In genomic region chr2:241636983-241637232, GRCh38 we compare ENCODE assay signal across 8 cellular contexts. TPM values are rescaled to one million over a fixed set of nuclear protein-coding genes. Genes with fewer than 3 reads are reported as not detected.
A peak's percentile ranks its signal among the peaks of the same experiment; 100 is the strongest.
DNase-seq lines count a peak whose midpoint lies in the region; ATAC-seq, FAIRE-seq and TF ChIP-seq lines count a peak whose summit lies in the region.

Gene THAP4, minus strand, starts transcription at chr2:241637158. Its CDS starts 141 bp downstream, at chr2:241637017.

- H3K27ac ChIP-seq in OCI-LY7 (ENCODE audit: low read depth, low read length, poor library complexity, severe bottlenecking), result peak within 1 kb of the TSS; percentile 75

- TF ChIP-seq CTCF in OCI-LY7 (conservative IDR thresholded peaks at IDR 0.05; ENCODE audit: low read length), result no peak
- no peak for TF ChIP-seq CTCF in astrocyte of the spinal cord (IDR thresholded peaks at IDR 0.05; ENCODE audit: low read depth, low read length)

- BruUV-seq in OCI-LY7 (replicated peaks; lab: Mats Ljungman, UMichigan), result no TSS peak

- H4K20me1 ChIP-seq in OCI-LY7 (ENCODE audit: insufficient read depth, low read length), result 0 out of 2 replicates have a peak, but pooled peaks cover 4% of the 10 kb centered on the region

- in situ Hi-C loops in astrocyte of the spinal cord (cut with HindIII; ENCODE audit: low sequenced_read_pairs), result no loop called here

- H3K9me3 Mint-ChIP-seq in activated T-cell treated with anti-CD3 and anti-CD28 coated beads, Interleukin-2, amount 50 U/mL, for 4 hours, result no peaks in the 10 kb centered on the region

- H3K4me3 Mint-ChIP-seq in activated T-cell treated with anti-CD3 and anti-CD28 coated beads, Interleukin-2, amount 50 U/mL, for 4 hours, result peak within 1 kb of the TSS; percentile 94

- peaks cover 24% of the 10 kb centered on the region for H3K36me3 Mint-ChIP-seq in activated T-cell treated with anti-CD3 and anti-CD28 coated beads, Interleukin-2, amount 50 U/mL, for 4 hours (ENCODE audit: insufficient read depth)

- peak within 1 kb of the TSS; percentile 77 for H2AFZ ChIP-seq in OCI-LY7 (ENCODE audit: low read length)

- DNase-seq in activated T-cell treated with anti-CD3 and anti-CD28 coated beads, Interleukin-2, amount 50 U/mL, for 4 hours, result no peak
- no peak for DNase-seq in activated T-cell treated with anti-CD3 and anti-CD28 coated beads, Interleukin-2, amount 50 U/mL, for 48 hours
- DNase-seq in OCI-LY7 (ENCODE audit: low spot score), result no peak
- no peak for DNase-seq in astrocyte of the spinal cord (ENCODE audit: low read depth, low spot score)
- DNase-seq in smooth muscle cell of the brain vasculature (ENCODE audit: low read depth, low spot score), result peak; percentile 12
- DNase-seq in RCC 7860 (ENCODE audit: low spot score), result no peak

- intact Hi-C loops in OCI-LY7 (cut with micrococcal nuclease; ENCODE audit: unreplicated experiment), result loop anchor here (10.0 kb wide), 1 partner anchor 282 kb away; the partner anchor contains the start of gene FARP2

- H3K79me2 ChIP-seq in OCI-LY7 (ENCODE audit: insufficient read depth, low read depth, low read length), result peaks cover 65% of the 10 kb centered on the region

- H3K4me1 Mint-ChIP-seq in activated T-cell treated with anti-CD3 and anti-CD28 coated beads, Interleukin-2, amount 50 U/mL, for 4 hours (ENCODE audit: low read depth), result peaks cover 49% of the 10 kb centered on the region

- H3K9me3 ChIP-seq in OCI-LY7 (ENCODE audit: low read length) (peaks cover 23% of the 10 kb centered on the region), iPS-18c (ENCODE audit: control insufficient read depth, insufficient read depth, low read length) (peaks cover 11% of the 10 kb centered on the region)

- H3K9me2 ChIP-seq in OCI-LY7 (ENCODE audit: insufficient read depth, low read length), result no peaks in the 10 kb centered on the region

- peak within 1 kb of the TSS; percentile 76 for H3K4me2 ChIP-seq in OCI-LY7 (ENCODE audit: low read length)

- ATAC-seq in activated T-cell treated with anti-CD3 and anti-CD28 coated beads, Interleukin-2, amount 50 U/mL, for 4 hours, result peak; percentile 73 to 74
- ATAC-seq in HG02840 (IDR thresholded peaks at IDR 0.05; ENCODE audit: low FRiP score, unreplicated experiment), result peak; percentile 50

- H3K36me3 ChIP-seq in OCI-LY7 (ENCODE audit: insufficient read depth, low read length), result peaks cover 58% of the 10 kb centered on the region

- peaks cover 22% of the 10 kb centered on the region for H3K4me1 ChIP-seq in OCI-LY7 (ENCODE audit: insufficient read depth, low read length, poor library complexity, severe bottlenecking)

- POLR2A ChIA-PET in OCI-LY7 (lab: Charles Lee), result no interaction called here

- CTCF ChIA-PET in OCI-LY7 (lab: Charles Lee; ENCODE audit: unreplicated experiment), result no interaction called here

- no peaks in the 10 kb centered on the region for H3K27me3 Mint-ChIP-seq in activated T-cell treated with anti-CD3 and anti-CD28 coated beads, Interleukin-2, amount 50 U/mL, for 4 hours (ENCODE audit: low read depth)

- FAIRE-seq in RCC 7860 (lab: Jason Lieb, UNC), result no peak

- peak within 1 kb of the TSS; percentile 89 for H3K4me3 ChIP-seq in OCI-LY7 (ENCODE audit: low read depth, low read length, poor library complexity, severe bottlenecking)
- H3K4me3 ChIP-seq in astrocyte of the spinal cord (ENCODE audit: low read depth, low read length), result peak within 1 kb of the TSS; percentile 75
- peak within 1 kb of the TSS; percentile 100 for H3K4me3 ChIP-seq in iPS-18c (ENCODE audit: insufficient read depth, low read depth, low read length)

RNA-seq across cellular contexts. Expression of gene THAP4, which starts in this region (rescaled TPM):
- 10 to 100 TPM; 58.6 to 61.8 (median 59.0) TPM for total RNA-seq in activated T-cell treated with anti-CD3 and anti-CD28 coated beads, Interleukin-2, amount 50 U/mL, for 4 hours
- 55.4 and 65.6 TPM in 2 replicates for total RNA-seq in OCI-LY7 (2014; rRNA removed; shearing (Covaris generic))
- 55.6 and 61.6 TPM in 2 replicates for total RNA-seq in OCI-LY7 (2022)
